ENCODE assay signal across 21 cellular contexts in the genomic region with DNA sequence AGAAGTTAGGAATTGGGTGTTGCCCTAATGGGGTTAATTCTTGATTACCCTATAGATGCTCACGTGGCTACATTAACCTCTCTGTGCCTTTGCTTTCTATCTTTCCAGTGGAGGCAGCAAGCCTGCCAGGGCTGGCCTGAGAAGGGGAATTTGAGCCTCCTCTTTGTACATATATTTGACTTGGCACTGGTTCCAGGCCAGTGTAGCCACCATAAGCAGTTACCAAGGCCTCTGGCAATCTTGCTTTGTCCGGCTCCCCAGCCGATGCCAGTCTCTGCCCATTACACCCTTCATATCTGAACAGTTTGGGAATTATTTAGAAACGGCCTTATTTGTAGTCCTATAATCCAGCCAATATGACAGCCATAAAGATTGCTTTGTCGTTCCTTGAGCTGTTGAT. TPM values are rescaled to one million over a fixed set of nuclear protein-coding genes. Genes with fewer than 3 reads are reported as not detected.
DNase-seq lines count a peak whose midpoint lies in the region; ATAC-seq and TF ChIP-seq lines count a peak whose summit lies in the region.
"Had no signal": no experiment of that assay in that cellular context is flagged by ENCODE, and none has a peak within 500 bp of the region (broad histone marks: within the 10 kb centered on the region; RNA-seq: fewer than 3 reads in every experiment).

No MANE protein-coding gene starts in this region.

- DNase-seq in COR-L47 (lab: John Stamatoyannopoulos, UW) (peak; percentile 9), NCI-H1092 treated with DMSO at 0.1 percent for 48 hours (lab: John Stamatoyannopoulos, UW) (peak; percentile 50), NCI-H510A treated with DMSO at 0.1 percent for 48 hours (lab: John Stamatoyannopoulos, UW) (no peak), NCI-H1930 (lab: John Stamatoyannopoulos, UW) (no peak), chondrocyte (ENCODE audit: low spot score) (no peak)
- DNase-seq: activated CD4-positive, alpha-beta T cell treated with anti-CD3 and anti-CD28 coated beads, Interleukin-2, amount 50 U/mL, for 4 hours; anterior cingulate cortex; cerebellar nuclear complex; effector memory CD8-positive, alpha-beta T cell; left ventricle myocardium inferior; NCI-H2227 treated with DMSO at 0.1 percent for 48 hours; nucleus accumbens; SIG-M5; stimulated activated CD4-positive, alpha-beta T cell treated with anti-CD3 and anti-CD28 coated beads, Interleukin-15, amount 100 ng/mL, for 24 hours; stimulated activated naive CD4-positive, alpha-beta T cell; T-helper 1 cell; thyroid gland had no signal

- H3K27me3 ChIP-seq in liver (ENCODE audit: control insufficient read depth in 4 of 4, insufficient read depth in 4 of 4, low read length in 3 of 4) = no peaks in the 10 kb centered on the region
- H3K27me3 ChIP-seq: right atrium auricular region, thyroid gland had no signal

- H3K4me1 ChIP-seq in liver (ENCODE audit: control insufficient read depth in 4 of 4, insufficient read depth in 4 of 4, low read length in 3 of 4) = peaks cover 0 to 11% (median 4%) of the 10 kb centered on the region in 4 donors
- H3K4me1 ChIP-seq: thyroid gland had no signal

- H3K9ac ChIP-seq in liver (ENCODE audit: low read depth in 1 of 2, low read length in 2 of 2) = no peak overlapping the region

- no peak for TF ChIP-seq CTCF in VCaP (conservative IDR thresholded peaks at IDR 0.05)
- TF ChIP-seq CTCF in liver (IDR thresholded peaks at IDR 0.05; ENCODE audit: low read depth, low read length, missing input control) = no peak
- TF ChIP-seq CTCF in chondrocyte (IDR thresholded peaks at IDR 0.05) = no peak

- no peak overlapping the region for H3K27ac Mint-ChIP-seq in chondrocyte (ENCODE audit: unreplicated experiment)
- H3K27ac Mint-ChIP-seq: effector memory CD8-positive, alpha-beta T cell had no signal

- no peak for ATAC-seq in GM19351 (IDR thresholded peaks at IDR 0.05; ENCODE audit: unreplicated experiment)
- ATAC-seq: effector memory CD8-positive, alpha-beta T cell had no signal

- H3K4me3 Mint-ChIP-seq in chondrocyte (ENCODE audit: unreplicated experiment) = no peak overlapping the region
- H3K4me3 Mint-ChIP-seq: effector memory CD8-positive, alpha-beta T cell had no signal

- no peaks in the 10 kb centered on the region for H3K9me3 ChIP-seq in liver (ENCODE audit: control insufficient read depth in 4 of 4, low read length in 3 of 4)
- H3K9me3 ChIP-seq: right atrium auricular region, thyroid gland had no signal

- WGBS in liver = 41% methylated on average over 5 of the region's 5 CpGs

- H3K27ac ChIP-seq in VCaP = 0 out of 2 replicates have a peak overlapping the region, but pooled peaks have one; percentile 9
- H3K27ac ChIP-seq in liver (ENCODE audit: low read depth in 1 of 2, low read length in 2 of 2) = no peak overlapping the region
- H3K27ac ChIP-seq: left ventricle myocardium inferior, right atrium auricular region, thyroid gland had no signal

- peaks cover 7% of the 10 kb centered on the region for H3K4me1 Mint-ChIP-seq in chondrocyte (ENCODE audit: low read depth)

- TF ChIP-seq RAD21 in liver (IDR thresholded peaks at IDR 0.05) = peak in 1 of 2 donors; percentile 39

- H3K36me3 Mint-ChIP-seq in chondrocyte (ENCODE audit: low read depth) = no peaks in the 10 kb centered on the region

- peaks cover 5% of the 10 kb centered on the region for H3K9me3 Mint-ChIP-seq in chondrocyte (ENCODE audit: low read depth)

- no peaks in the 10 kb centered on the region for H3K36me3 ChIP-seq in liver (ENCODE audit: control insufficient read depth in 4 of 4, insufficient read depth in 3 of 4, low read depth in 1 of 4, low read length in 3 of 4)
- H3K36me3 ChIP-seq: left ventricle myocardium inferior, right atrium auricular region, thyroid gland had no signal

- no peak overlapping the region for H3K4me3 ChIP-seq in liver (ENCODE audit: low read depth in 1 of 3, low read length in 3 of 3)
- H3K4me3 ChIP-seq: left ventricle myocardium inferior, right atrium auricular region, thyroid gland had no signal

- H3K27me3 Mint-ChIP-seq in chondrocyte (ENCODE audit: low read depth) = peaks cover 6% of the 10 kb centered on the region

TF ChIP-seq in liver, 16 proteins besides CTCF, POLR2A, EP300 and RAD21:
- TF ChIP-seq RXRA (IDR thresholded peaks at IDR 0.05) (peak in 1 of 2 donors; percentile 27), YY1 (IDR thresholded peaks at IDR 0.05) (peak; percentile 31), HNF4A (conservative IDR thresholded peaks at IDR 0.05) (peak; percentile 29 to 45)
- TF ChIP-seq, protein P1, sequence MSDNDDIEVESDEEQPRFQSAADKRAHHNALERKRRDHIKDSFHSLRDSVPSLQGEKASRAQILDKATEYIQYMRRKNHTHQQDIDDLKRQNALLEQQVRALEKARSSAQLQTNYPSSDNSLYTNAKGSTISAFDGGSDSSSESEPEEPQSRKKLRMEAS (IDR thresholded peaks at IDR 0.05) = no peak

RNA-seq across cellular contexts. Expression of a gene that starts 58.6 kb away (rescaled TPM):
- total RNA-seq in liver = 1 to 10 TPM in 1 of 2 donors, under 1 TPM in 1; 0.70 to 3.0 TPM
- 1 to 10 TPM in 1 of 2 donors, under 1 TPM in 1; 0.97 to 3.5 TPM for polyA plus RNA-seq in liver
- 1.9 to 2.8 TPM (median 1.9 TPM) in 3 replicates for total RNA-seq in chondrocyte

Comparison
In these comparisons a context has a peak if more than half of its experiments do, and no peak if none do; other contexts are left out.
1. DNase-seq: peak in COR-L47 (single experiment) and NCI-H1092 treated with DMSO at 0.1 percent for 48 hours (single experiment); none in NCI-H510A treated with DMSO at 0.1 percent for 48 hours (single experiment), NCI-H1930 (0 of 2) and chondrocyte (single experiment).